9 cellular contexts compared by ENCODE assay signal in genomic region chr10:87864497-87865059, GRCh38. TPM values are rescaled to one million over a fixed set of nuclear protein-coding genes. Genes with fewer than 3 reads are reported as not detected.
DNase-seq lines count a peak whose midpoint lies in the region; ATAC-seq and TF ChIP-seq lines count a peak whose summit lies in the region.
"Had no signal": no experiment of that assay in that cellular context is flagged by ENCODE, and none has a peak within 500 bp of the region (broad histone marks: within the 10 kb centered on the region; RNA-seq: fewer than 3 reads in every experiment).

No MANE protein-coding gene starts in this region.

- H3K27ac Mint-ChIP-seq in effector memory CD8-positive, alpha-beta T cell = peak overlapping the region; percentile 86 to 98
- H3K27ac Mint-ChIP-seq in neural crest cell (ENCODE audit: unreplicated experiment) = peak overlapping the region; percentile 90

- in situ Hi-C loops in Panc1 (cut with HindIII; ENCODE audit: low pct_unique_long_range_greater_than_20kb, low sequenced_read_pairs) = no loop called here

- H3K4me1 ChIP-seq in Panc1 (ENCODE audit: control insufficient read depth, insufficient read depth, low read length) = peaks cover 25% of the 10 kb centered on the region

- DNase-seq in NCI-H1694 treated with DMSO at 0.1 percent for 48 hours (lab: John Stamatoyannopoulos, UW) (peak; percentile 23), NCI-H1694 (lab: John Stamatoyannopoulos, UW) (no peak), Panc1 (ENCODE audit: low read depth, low spot score) (no peak), neural crest cell (ENCODE audit: low read depth, low spot score) (no peak), SW 1271 (lab: John Stamatoyannopoulos, UW) (no peak), NCI-H187 treated with DMSO at 0.1 percent for 48 hours (lab: John Stamatoyannopoulos, UW) (no peak)
- DNase-seq in effector memory CD8-positive, alpha-beta T cell = peak in 1 of 3 experiments; percentile 7
- no peak for DNase-seq in stimulated activated CD4-positive, alpha-beta T cell treated with anti-CD3 and anti-CD28 coated beads, Interleukin-4, amount 100 ng/mL, for 4 hours

- H3K36me3 ChIP-seq in Panc1 (ENCODE audit: control insufficient read depth, insufficient read depth, low read length) = peaks cover 5% of the 10 kb centered on the region

- TF ChIP-seq CTCF in Panc1 (IDR thresholded peaks at IDR 0.05) (no peak), neural crest cell (conservative IDR thresholded peaks at IDR 0.05) (no peak)

- peaks cover 49% of the 10 kb centered on the region for H3K36me3 Mint-ChIP-seq in effector memory CD8-positive, alpha-beta T cell (ENCODE audit: insufficient read depth)
- H3K36me3 Mint-ChIP-seq in neural crest cell (ENCODE audit: low read depth) = peaks cover 2% of the 10 kb centered on the region

- CTCF ChIA-PET in Panc1 (lab: Charles Lee) = no interaction called here

- H3K9me3 ChIP-seq in Panc1 (ENCODE audit: control insufficient read depth, insufficient read depth, low read depth, low read length) = no peaks in the 10 kb centered on the region

- peak overlapping the region; percentile 67 to 81 for H3K4me3 ChIP-seq in Panc1 (ENCODE audit: low read depth in 2 of 2, low read length in 2 of 2)

- BruUV-seq in Panc1 (replicated peaks; lab: Mats Ljungman, UMichigan) = no TSS peak

- POLR2A ChIA-PET in Panc1 (lab: Charles Lee) = interaction anchor here (0.6 kb wide), 1 partner anchor 22 kb away, joined by 3 read pairs; no protein-coding TSS in a partner anchor

- no peaks in the 10 kb centered on the region for H3K27me3 ChIP-seq in Panc1 (ENCODE audit: control insufficient read depth, insufficient read depth, low read length)

- intact Hi-C loops in Panc1 (cut with micrococcal nuclease; ENCODE audit: unreplicated experiment) = loop anchor here (5.0 kb wide), 1 partner anchor 93 kb away; no protein-coding TSS in a partner anchor

- no peak for ATAC-seq in Panc1
- ATAC-seq in effector memory CD8-positive, alpha-beta T cell (replicated peaks) = no peak

- H3K4me3 Mint-ChIP-seq in effector memory CD8-positive, alpha-beta T cell = peak overlapping the region; percentile 95 to 100
- H3K4me3 Mint-ChIP-seq in neural crest cell = peak overlapping the region; percentile 99

- H3K9me3 Mint-ChIP-seq in effector memory CD8-positive, alpha-beta T cell = no peaks in the 10 kb centered on the region
- no peaks in the 10 kb centered on the region for H3K9me3 Mint-ChIP-seq in neural crest cell

- H3K27me3 Mint-ChIP-seq in effector memory CD8-positive, alpha-beta T cell = no peaks in the 10 kb centered on the region
- peaks cover 10% of the 10 kb centered on the region for H3K27me3 Mint-ChIP-seq in neural crest cell (ENCODE audit: low read depth)

- peak overlapping the region; percentile 81 for H3K27ac ChIP-seq in Panc1 (ENCODE audit: low read length)

- peaks cover 46 to 55% of the 10 kb centered on the region in 2 donors for H3K4me1 Mint-ChIP-seq in effector memory CD8-positive, alpha-beta T cell (ENCODE audit: low read depth in 2 of 2)
- peaks cover 52% of the 10 kb centered on the region for H3K4me1 Mint-ChIP-seq in neural crest cell

RNA-seq across cellular contexts. Expression of gene PTEN, which starts 1.2 kb away (rescaled TPM):
- total RNA-seq in Panc1 (2021; ENCODE audit: unreplicated experiment) (88.9 TPM), neural crest cell (52.5 and 59.8 TPM in 2 replicates)
- polyA plus RNA-seq in Panc1 (2012; ENCODE audit: insufficient read length) = 30.9 TPM

RNA-seq across cellular contexts. Expression of gene KLLN, which starts 1.2 kb away (rescaled TPM):
- total RNA-seq in Panc1 (2021; ENCODE audit: unreplicated experiment) (1.3 TPM), neural crest cell (0.98 and 1.1 TPM in 2 replicates)
- polyA plus RNA-seq in Panc1 (2012; ENCODE audit: insufficient read length) = 0.67 TPM
- total RNA-seq: Daoy had no signal

RNA-seq across cellular contexts. Expression of gene ATAD1, which starts 46.6 kb away (rescaled TPM):
- total RNA-seq in Panc1 (2021; ENCODE audit: unreplicated experiment) (62.0 TPM), neural crest cell (43.6 and 47.5 TPM in 2 replicates)
- 21.1 TPM for polyA plus RNA-seq in Panc1 (2012; ENCODE audit: insufficient read length)
